Comparison of ENCODE assay signal across 28 cellular contexts in genomic region chr2:46997884-46998283, GRCh38. TPM values are rescaled to one million over a fixed set of nuclear protein-coding genes. Genes with fewer than 3 reads are reported as not detected.
A peak's percentile ranks its signal among the peaks of the same experiment; 100 is the strongest.
DNase-seq lines count a peak whose midpoint lies in the region; ATAC-seq, FAIRE-seq and TF ChIP-seq lines count a peak whose summit lies in the region.
"Had no signal": no experiment of that assay in that cellular context is flagged by ENCODE, and none has a peak within 500 bp of the region (broad histone marks: within the 10 kb centered on the region; RNA-seq: fewer than 3 reads in every experiment).

No MANE protein-coding gene starts in this region.

- H3K9me3 Mint-ChIP-seq in HFFc6 (no peaks in the 10 kb centered on the region), brain (peaks cover 0 to 2% (median 0%) of the 10 kb centered on the region in 5 experiments)

- intact Hi-C loops in left colon (cut with DNase I, micrococcal nuclease): no loop called here

- H3K9ac ChIP-seq in subcutaneous abdominal adipose tissue (ENCODE audit: low read length in 5 of 5): no peak overlapping the region

- peak overlapping the region; percentile 44; the same call in 1 of the 2 replicates for H3K27ac Mint-ChIP-seq in HFFc6
- peak overlapping the region in 3 of 5 experiments; percentile 22 to 80 (median 71) for H3K27ac Mint-ChIP-seq in brain

- H3K4me1 Mint-ChIP-seq in HFFc6 (ENCODE audit: low read depth) (peaks cover 12% of the 10 kb centered on the region), brain (peaks cover 28% of the 10 kb centered on the region)

- peaks cover 3 to 31% (median 23%) of the 10 kb centered on the region in 5 donors for H3K4me1 ChIP-seq in subcutaneous abdominal adipose tissue (ENCODE audit: control insufficient read depth in 5 of 5, insufficient read depth in 5 of 5, low read length in 5 of 5)

- peak overlapping the region; percentile 28 for H3K27ac ChIP-seq in subcutaneous abdominal adipose tissue (ENCODE audit: low read depth, low read length)
- H3K27ac ChIP-seq: SK-N-MC had no signal

- TF ChIP-seq CTCF in HFFc6 (IDR thresholded peaks at IDR 0.05) (no peak), brain (conservative IDR thresholded peaks at IDR 0.05) (no peak)

- peaks cover 5 to 69% (median 58%) of the 10 kb centered on the region in 5 donors for H3K36me3 ChIP-seq in subcutaneous abdominal adipose tissue (ENCODE audit: control insufficient read depth in 5 of 5, insufficient read depth in 5 of 5, low read length in 5 of 5)
- H3K36me3 ChIP-seq: BE2C had no signal

- H3K27me3 ChIP-seq in subcutaneous abdominal adipose tissue (ENCODE audit: control insufficient read depth in 5 of 5, insufficient read depth in 4 of 5, low read length in 5 of 5): no peaks in the 10 kb centered on the region
- H3K27me3 ChIP-seq: BE2C, MG63 had no signal

- H3K9me3 ChIP-seq in subcutaneous abdominal adipose tissue (ENCODE audit: control insufficient read depth in 5 of 5, low read length in 5 of 5): no peaks in the 10 kb centered on the region
- H3K9me3 ChIP-seq: BE2C, MG63 had no signal

- H3K27me3 Mint-ChIP-seq in HFFc6 (ENCODE audit: insufficient read depth) (no peaks in the 10 kb centered on the region; the same call in 1 of the 2 replicates), brain (peaks cover 2% of the 10 kb centered on the region)

- FAIRE-seq in urothelium cell line (lab: Jason Lieb, UNC): no peak
- FAIRE-seq: GM19239, H54 had no signal

- DNase-seq in HFFc6 (no peak), left colon (peak; percentile 47 to 53), urothelium cell line (ENCODE audit: low spot score) (no peak), COLO668 (lab: John Stamatoyannopoulos, UW; ENCODE audit: unreplicated experiment) (no peak), cortex of kidney (lab: John Stamatoyannopoulos, UW) (no peak)
- DNase-seq: 8988T; ACHN; BE2C; DMS153; DND-41; KBM-7; MG63; NCI-H1105 treated with DMSO at 0.1 percent for 48 hours; NCI-H146; NCI-H1930; NCI-H2107; NCI-H446 treated with DMSO at 0.1 percent for 48 hours; NCI-H526; NCI-H82; NK-92 treated with Interleukin-12 subunit alpha and Interleukin-12 subunit beta, amount 100 ng/mL, for 24 hours; SHP77 treated with DMSO at 0.1 percent for 48 hours had no signal

- ATAC-seq in left colon: peak; percentile 82
- ATAC-seq in GM21723 (IDR thresholded peaks at IDR 0.05; ENCODE audit: unreplicated experiment): no peak
- ATAC-seq: Panc1 had no signal

- no peak overlapping the region for H3K4me3 ChIP-seq in subcutaneous abdominal adipose tissue (ENCODE audit: low read depth in 1 of 5, low read length in 5 of 5)
- H3K4me3 ChIP-seq: MG63, SK-N-MC had no signal

- H3K36me3 Mint-ChIP-seq in HFFc6 (ENCODE audit: low read depth) (peaks cover 41% of the 10 kb centered on the region), brain (peaks cover 33% of the 10 kb centered on the region)

- H3K4me3 Mint-ChIP-seq in HFFc6 (no peak overlapping the region), brain (no peak overlapping the region)

RNA-seq across cellular contexts. Expression of gene TTC7A, which starts 56.9 kb away (rescaled TPM):
- 10 to 100 TPM; 17.6 to 27.7 (median 23.2) TPM for total RNA-seq in HFFc6 (2021; fragmentation: NEBNext Ultra II Directional; extraction: Animal tissue kit (Norgen Biotek cat#: 25700))
- polyA plus RNA-seq in brain (ENCODE audit: insufficient read depth, low read depth, low replicate concordance): 8.8 TPM
- total RNA-seq in left colon: 10 to 100 TPM; 37.1 to 43.4 TPM

Comparison
In these comparisons a context has a peak if more than half of its experiments do, and no peak if none do; other contexts are left out.
1. DNase-seq: peak in left colon (2 of 2); none in HFFc6 (single experiment), urothelium cell line (single experiment), COLO668 (single experiment) and cortex of kidney (single experiment).